Comparison of ENCODE assay signal across 10 cellular contexts in genomic region chr19:18607222-18608101, GRCh38. TPM values are rescaled to one million over a fixed set of nuclear protein-coding genes. Genes with fewer than 3 reads are reported as not detected.
DNase-seq lines count a peak whose midpoint lies in the region; ATAC-seq and TF ChIP-seq lines count a peak whose summit lies in the region.
"Had no signal": no experiment of that assay in that cellular context is flagged by ENCODE, and none has a peak within 500 bp of the region (broad histone marks: within the 10 kb centered on the region; RNA-seq: fewer than 3 reads in every experiment).

No MANE protein-coding gene starts in this region.

- no peak for TF ChIP-seq POLR2A in vagina (IDR thresholded peaks at IDR 0.05)

- no peak overlapping the region for H3K27ac Mint-ChIP-seq in activated T-helper 17 cell treated with anti-CD3 and anti-CD28 coated beads, Interleukin-2, amount 50 U/mL, for 72 hours

- peak; percentile 14 for ATAC-seq in Right ventricle myocardium inferior
- ATAC-seq in activated T-helper 17 cell treated with anti-CD3 and anti-CD28 coated beads, Interleukin-2, amount 50 U/mL, for 72 hours (replicated peaks): no peak
- ATAC-seq in HG03565 (IDR thresholded peaks at IDR 0.05; ENCODE audit: unreplicated experiment): no peak

- H3K36me3 ChIP-seq in right atrium auricular region (no peaks in the 10 kb centered on the region), vagina (no peaks in the 10 kb centered on the region)

- H3K4me3 Mint-ChIP-seq in activated T-helper 17 cell treated with anti-CD3 and anti-CD28 coated beads, Interleukin-2, amount 50 U/mL, for 72 hours: peak overlapping the region; percentile 5

- peaks cover 51 to 65% of the 10 kb centered on the region in 2 donors for H3K27me3 ChIP-seq in right atrium auricular region
- peaks cover 15% of the 10 kb centered on the region for H3K27me3 ChIP-seq in vagina

- H3K27ac ChIP-seq in right atrium auricular region: no peak overlapping the region
- no peak overlapping the region for H3K27ac ChIP-seq in vagina

- intact Hi-C loops in Right ventricle myocardium inferior (cut with DNase I) (no loop called here), vagina (cut with DNase I) (no loop called here)

- H3K4me1 Mint-ChIP-seq in activated T-helper 17 cell treated with anti-CD3 and anti-CD28 coated beads, Interleukin-2, amount 50 U/mL, for 72 hours: peaks cover 15% of the 10 kb centered on the region

- no peaks in the 10 kb centered on the region for H3K9me3 Mint-ChIP-seq in activated T-helper 17 cell treated with anti-CD3 and anti-CD28 coated beads, Interleukin-2, amount 50 U/mL, for 72 hours

- H3K4me1 ChIP-seq in right atrium auricular region (peaks cover 0 to 56% of the 10 kb centered on the region in 2 donors), vagina (peaks cover 34% of the 10 kb centered on the region)

- peaks cover 47% of the 10 kb centered on the region for H3K27me3 Mint-ChIP-seq in activated T-helper 17 cell treated with anti-CD3 and anti-CD28 coated beads, Interleukin-2, amount 50 U/mL, for 72 hours

- DNase-seq in Right ventricle myocardium inferior (ENCODE audit: missing footprints) (peak; percentile 33), right atrium auricular region (ENCODE audit: low spot score) (no peak), vagina (ENCODE audit: extremely low spot score in 2 of 2) (no peak), NCI-H187 treated with DMSO at 0.1 percent for 48 hours (lab: John Stamatoyannopoulos, UW) (no peak), ureter (ENCODE audit: low spot score) (no peak)
- DNase-seq: erythroblast had no signal

- H3K9me3 ChIP-seq in right atrium auricular region (no peaks in the 10 kb centered on the region), vagina (no peaks in the 10 kb centered on the region)

- no peaks in the 10 kb centered on the region for H3K36me3 Mint-ChIP-seq in activated T-helper 17 cell treated with anti-CD3 and anti-CD28 coated beads, Interleukin-2, amount 50 U/mL, for 72 hours (ENCODE audit: low read depth)

- TF ChIP-seq CTCF in right atrium auricular region (IDR thresholded peaks at IDR 0.05): no peak
- no peak for TF ChIP-seq CTCF in vagina (IDR thresholded peaks at IDR 0.05)

- H3K4me3 ChIP-seq in right atrium auricular region (peak overlapping the region in 1 of 2 donors; percentile 45), iPS-11a (ENCODE audit: low read depth, low read length) (peak overlapping the region; percentile 17), vagina (peak overlapping the region; percentile 2 to 28)
- H3K4me3 ChIP-seq: lung had no signal

RNA-seq across cellular contexts. Expression of gene CRLF1, which starts 0.9 kb away (rescaled TPM):
- total RNA-seq in Right ventricle myocardium inferior (35.7 TPM), right atrium auricular region (10 to 100 TPM; 71.8 to 73.9 TPM), vagina (15.2 TPM), ureter (7.8 TPM)
- not detected for total RNA-seq in activated T-helper 17 cell treated with anti-CD3 and anti-CD28 coated beads, Interleukin-2, amount 50 U/mL, for 72 hours

RNA-seq across cellular contexts. Expression of gene TMEM59L, which starts 5.2 kb away (rescaled TPM):
- total RNA-seq in Right ventricle myocardium inferior (2.8 TPM), right atrium auricular region (1 to 10 TPM; 2.2 to 3.0 TPM), vagina (4.2 TPM), ureter (1.3 TPM)
- total RNA-seq in activated T-helper 17 cell treated with anti-CD3 and anti-CD28 coated beads, Interleukin-2, amount 50 U/mL, for 72 hours: under 1 TPM in 1 of 2 donors, not detected in 1; 0.48 TPM

RNA-seq across cellular contexts. Expression of gene REX1BD, which starts 18.9 kb away (rescaled TPM):
- 79.3 TPM for total RNA-seq in Right ventricle myocardium inferior
- 100 to 1,000 TPM; 119 to 171 TPM for total RNA-seq in right atrium auricular region
- 10 to 100 TPM; 36.3 to 46.6 TPM for total RNA-seq in activated T-helper 17 cell treated with anti-CD3 and anti-CD28 coated beads, Interleukin-2, amount 50 U/mL, for 72 hours
- 124 TPM for total RNA-seq in vagina
- total RNA-seq in ureter: 62.1 TPM

RNA-seq across cellular contexts. Expression of gene KLHL26, which starts 29.4 kb away (rescaled TPM):
- 6.6 TPM for total RNA-seq in Right ventricle myocardium inferior
- total RNA-seq in right atrium auricular region: 10 to 100 TPM in 1 of 2 donors, 1 to 10 TPM in 1; 5.7 to 11.3 TPM
- 10 to 100 TPM; 10.6 to 11.4 TPM for total RNA-seq in activated T-helper 17 cell treated with anti-CD3 and anti-CD28 coated beads, Interleukin-2, amount 50 U/mL, for 72 hours
- total RNA-seq in vagina: 8.3 TPM
- 14.9 TPM for total RNA-seq in ureter

RNA-seq across cellular contexts. Expression of gene UBA52, which starts 35.8 kb away (rescaled TPM):
- total RNA-seq in Right ventricle myocardium inferior (737 TPM), right atrium auricular region (100 to 1,000 TPM; 272 to 543 TPM), vagina (747 TPM), ureter (1,235 TPM)
- 1,000 to 10,000 TPM; 1,569 to 1,681 TPM for total RNA-seq in activated T-helper 17 cell treated with anti-CD3 and anti-CD28 coated beads, Interleukin-2, amount 50 U/mL, for 72 hours
